Comparison of ENCODE assay signal across 20 cellular contexts in the genomic region with DNA sequence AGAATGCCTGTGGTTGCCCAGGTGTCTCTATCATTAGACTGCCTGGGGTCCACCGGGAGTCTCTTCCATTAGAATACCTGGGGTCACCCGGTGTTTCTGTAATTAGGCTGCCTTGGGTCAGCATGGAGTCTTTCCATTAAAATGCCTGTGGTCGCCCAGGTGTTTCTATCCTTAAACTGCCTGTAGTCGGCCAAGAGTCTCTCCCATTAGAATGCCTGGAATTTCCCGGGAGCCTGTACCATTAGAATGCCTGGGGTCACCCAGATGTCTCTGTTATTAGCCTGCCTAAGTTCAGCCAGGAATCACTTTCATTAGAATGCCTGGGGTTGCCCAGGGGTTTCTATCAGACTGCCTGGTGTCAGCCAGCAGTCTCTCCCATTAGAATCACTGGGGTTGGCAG.
"Had no signal": no experiment of that assay in that cellular context is flagged by ENCODE, and none has a peak within 500 bp of the region (broad histone marks: within the 10 kb centered on the region; RNA-seq: fewer than 3 reads in every experiment).

No MANE protein-coding gene starts in this region.

- FAIRE-seq: HepG2, K562, RCC 7860 had no signal

- DNase-seq: IMR-90, MV-4-11, NCI-H1048, NCI-H1105, NCI-H1417, NCI-H1436 treated with DMSO at 0.1 percent for 48 hours, NCI-H1694, NCI-H187 treated with DMSO at 0.1 percent for 48 hours, NCI-H2029 treated with DMSO at 0.1 percent for 48 hours, NCI-H2227 treated with DMSO at 0.1 percent for 48 hours, NCI-H524 treated with DMSO at 0.1 percent for 48 hours, NCI-H69, NCI-H774, RPMI8226, SHP77, SK-N-SH, SW 1271 had no signal
